8 cellular contexts compared by ENCODE assay signal in genomic region chr11:10606536-10607208, GRCh38.
DNase-seq lines count a peak whose midpoint lies in the region; ATAC-seq and TF ChIP-seq lines count a peak whose summit lies in the region.

No MANE protein-coding gene starts in this region.

- H3K27me3 ChIP-seq in neuron (ENCODE audit: insufficient read depth, low read length) = no peaks in the 10 kb centered on the region

- H3K4me3 ChIP-seq in coronary artery (peak overlapping the region; percentile 17), neuron (ENCODE audit: low read length) (no peak overlapping the region)

- TF ChIP-seq CTCF in coronary artery (IDR thresholded peaks at IDR 0.05) = no peak

- H3K9me3 ChIP-seq in neuron (ENCODE audit: low read length) = no peaks in the 10 kb centered on the region

- peak; percentile 60 for ATAC-seq in GM18511 (IDR thresholded peaks at IDR 0.05; ENCODE audit: unreplicated experiment)
- ATAC-seq in HG03460 (IDR thresholded peaks at IDR 0.05; ENCODE audit: unreplicated experiment) = peak; percentile 65

- no peaks in the 10 kb centered on the region for H3K36me3 ChIP-seq in neuron (ENCODE audit: insufficient read depth, low read length)

- H3K27ac ChIP-seq in coronary artery = peak overlapping the region; percentile 11 to 87

- DNase-seq in coronary artery (ENCODE audit: low spot score) (no peak), NCI-H524 treated with DMSO at 0.1 percent for 48 hours (lab: John Stamatoyannopoulos, UW) (no peak), DMS114 treated with DMSO at 0.1 percent for 48 hours (lab: John Stamatoyannopoulos, UW; ENCODE audit: unreplicated experiment) (no peak), NCI-H1694 (lab: John Stamatoyannopoulos, UW) (no peak), NCI-H510A treated with DMSO at 0.1 percent for 48 hours (lab: John Stamatoyannopoulos, UW) (no peak)

- peaks cover 10% of the 10 kb centered on the region for H3K4me1 ChIP-seq in neuron (ENCODE audit: insufficient read depth, low read length)

- H2AFZ ChIP-seq in neuron (ENCODE audit: low read depth, low read length) = peak overlapping the region; percentile 30
